In genomic region chr6:126376682-126377081, GRCh38 we compare ENCODE assay signal across 26 cellular contexts. TPM values are rescaled to one million over a fixed set of nuclear protein-coding genes. Genes with fewer than 3 reads are reported as not detected.
DNase-seq lines count a peak whose midpoint lies in the region; FAIRE-seq and TF ChIP-seq lines count a peak whose summit lies in the region.
"Had no signal": no experiment of that assay in that cellular context is flagged by ENCODE, and none has a peak within 500 bp of the region (broad histone marks: within the 10 kb centered on the region; RNA-seq: fewer than 3 reads in every experiment).

No MANE protein-coding gene starts in this region.

- H2BK15ac ChIP-seq in H1 (ENCODE audit: low read length): no peak overlapping the region

- FAIRE-seq in H1 (lab: Jason Lieb, UNC) (no peak), RCC 7860 (lab: Jason Lieb, UNC) (no peak)
- FAIRE-seq: A549, D721Med, GM12878, GM19239, H54 had no signal

- H3K23ac ChIP-seq in H1 (ENCODE audit: insufficient read length): no peak overlapping the region

- no peaks in the 10 kb centered on the region for H3K23me2 ChIP-seq in H1 (ENCODE audit: low read depth, low read length)

- no peak for TF ChIP-seq CTCF in H1 (IDR thresholded peaks at IDR 0.05; ENCODE audit: control extremely low read depth in 1 of 3, insufficient read depth in 1 of 3, low read depth in 1 of 3, low read length in 3 of 3)
- TF ChIP-seq CTCF in neural progenitor cell (IDR thresholded peaks at IDR 0.05): no peak

- CTCF ChIA-PET in H1 (lab: Charles Lee; ENCODE audit: partially characterized antibody): interaction anchor here (4.5 kb wide), 1 partner anchor 15 kb away, joined by 29 read pairs; no protein-coding TSS in a partner anchor
- CTCF ChIA-PET in HEK293T (lab: Yijun Ruan, JAX): no interaction called here

- H2BK5ac ChIP-seq in H1 (ENCODE audit: low read depth, low read length): no peak overlapping the region

- no peak overlapping the region for H3K4ac ChIP-seq in H1 (replicated peaks; ENCODE audit: insufficient read length, low read depth, low read length)

- no peak overlapping the region for H2AK5ac ChIP-seq in H1 (ENCODE audit: low read depth, low read length)

- H3K56ac ChIP-seq in H1 (replicated peaks; ENCODE audit: insufficient read length, low read depth, low read length): no peak overlapping the region

- no peaks in the 10 kb centered on the region for H3K4me1 ChIP-seq in H1 (replicated peaks in 1 of 4; ENCODE audit: control insufficient read depth in 3 of 4, insufficient read depth in 4 of 4, low read length in 3 of 4)
- H3K4me1 ChIP-seq in neural progenitor cell: no peaks in the 10 kb centered on the region
- H3K4me1 ChIP-seq: A549; BE2C; BLaER1 treated with 17β-estradiol and CSF1 and Interleukin-3, amounts not matched to agents 10 nM and 100 nM had no signal

- no peaks in the 10 kb centered on the region for H3K79me1 ChIP-seq in H1 (ENCODE audit: low read depth, low read length)

- no peak overlapping the region for H3K27ac ChIP-seq in H1 (ENCODE audit: low read depth, low read length)
- no peak overlapping the region for H3K27ac ChIP-seq in neural progenitor cell
- H3K27ac ChIP-seq: A549; BLaER1 treated with 17β-estradiol and CSF1 and Interleukin-3, amounts not matched to agents 10 nM and 100 nM; GM23248 had no signal

- H3K4me3 ChIP-seq in H7 (ENCODE audit: insufficient read depth, low read depth, low read length): no peak overlapping the region
- H3K4me3 ChIP-seq in H1 (ENCODE audit: extremely low read depth in 1 of 4, insufficient read depth in 2 of 4, low read depth in 3 of 4, low read length in 4 of 4): no peak overlapping the region
- no peak overlapping the region for H3K4me3 ChIP-seq in neural progenitor cell
- H3K4me3 ChIP-seq: A549; BLaER1 treated with 17β-estradiol and CSF1 and Interleukin-3, amounts not matched to agents 10 nM and 100 nM; GM12878; GM23248 had no signal

- no peak overlapping the region for H2BK120ac ChIP-seq in H1 (replicated peaks; ENCODE audit: low read depth, low read length)

- WGBS in H1 (ENCODE audit: extremely low coverage in 1 of 2, insufficient coverage in 1 of 2, insufficient read length in 1 of 2, insufficient replicate concordance in 2 of 2, low coverage in 1 of 2, low lambda C conversion rate in 2 of 2, missing lambda C conversion rate in 1 of 2), 2 experiments: 92% methylated on average over 2 of the region's 2 CpGs; no CpG with 5 or more reads in 1 of the 2 experiments

- H3K9me3 Mint-ChIP-seq in neural progenitor cell: peaks cover 24% of the 10 kb centered on the region
- H3K9me3 Mint-ChIP-seq: CD4-positive, alpha-beta T cell had no signal

- peaks cover 33% of the 10 kb centered on the region for H3K36me3 Mint-ChIP-seq in neural progenitor cell
- H3K36me3 Mint-ChIP-seq: CD8-positive, alpha-beta memory T cell had no signal

- H3K9ac ChIP-seq in H1 (replicated peaks in 1 of 4; ENCODE audit: extremely low read depth in 1 of 4, low read depth in 3 of 4, low read length in 3 of 4): no peak overlapping the region
- no peak overlapping the region for H3K9ac ChIP-seq in neural progenitor cell
- H3K9ac ChIP-seq: BLaER1 treated with 17β-estradiol and CSF1 and Interleukin-3, amounts not matched to agents 10 nM and 100 nM; GM23248 had no signal

- peaks cover 2% of the 10 kb centered on the region for H3K27me3 Mint-ChIP-seq in neural progenitor cell (ENCODE audit: insufficient read depth, low read depth)
- H3K27me3 Mint-ChIP-seq: CD4-positive, alpha-beta T cell; CD8-positive, alpha-beta memory T cell had no signal

- H3K14ac ChIP-seq in H1 (ENCODE audit: insufficient read length): no peak overlapping the region

- no peak overlapping the region for H4K5ac ChIP-seq in H1 (ENCODE audit: insufficient read length, low read depth, low read length)

- no peak overlapping the region for H2AFZ ChIP-seq in H1 (ENCODE audit: low read length)
- no peak overlapping the region for H2AFZ ChIP-seq in neural progenitor cell (replicated peaks)
- H2AFZ ChIP-seq: GM23248 had no signal

- H3K27ac Mint-ChIP-seq in neural progenitor cell: no peak overlapping the region
- H3K27ac Mint-ChIP-seq: CD4-positive, alpha-beta T cell; CD8-positive, alpha-beta memory T cell had no signal

- H3K27me3 ChIP-seq in H7 (ENCODE audit: control insufficient read depth, insufficient read depth, low read length) (no peaks in the 10 kb centered on the region), H1 (replicated peaks in 1 of 4; ENCODE audit: control insufficient read depth in 3 of 4, extremely low read depth in 1 of 4, insufficient read depth in 3 of 4, low read length in 3 of 4) (peaks cover 0 to 1% (median 0%) of the 10 kb centered on the region in 4 experiments; a peak in 1 of 7 replicates), neural progenitor cell (no peaks in the 10 kb centered on the region)
- H3K27me3 ChIP-seq: BE2C; BLaER1 treated with 17β-estradiol and CSF1 and Interleukin-3, amounts not matched to agents 10 nM and 100 nM had no signal

- H4K91ac ChIP-seq in H1 (replicated peaks; ENCODE audit: insufficient read length, low read length): no peak overlapping the region

- H3K4me3 Mint-ChIP-seq in neural progenitor cell: no peak overlapping the region
- H3K4me3 Mint-ChIP-seq: CD14-positive monocyte; CD4-positive, alpha-beta T cell; CD8-positive, alpha-beta memory T cell had no signal

- H2BK12ac ChIP-seq in H1 (ENCODE audit: low read depth, low read length): no peak overlapping the region

- no peak for TF ChIP-seq RAD21 in H1 (IDR thresholded peaks at IDR 0.05 in 1 of 2, conservative IDR thresholded peaks at IDR 0.05 in 1 of 2; ENCODE audit: low read depth in 2 of 2, low read length in 2 of 2)

- POLR2A ChIA-PET in H1 (lab: Charles Lee; ENCODE audit: partially characterized antibody): interaction anchor here (1.0 kb wide), 1 partner anchor 9 kb away, joined by 3 read pairs; no protein-coding TSS in a partner anchor
- POLR2A ChIA-PET in HEK293T (lab: Yijun Ruan, JAX): no interaction called here

- no peak overlapping the region for H3K4me2 ChIP-seq in H1 (ENCODE audit: insufficient read depth in 1 of 2, low read depth in 2 of 2, low read length in 2 of 2)
- no peak overlapping the region for H3K4me2 ChIP-seq in neural progenitor cell
- H3K4me2 ChIP-seq: A549; BLaER1 treated with 17β-estradiol and CSF1 and Interleukin-3, amounts not matched to agents 10 nM and 100 nM had no signal

- peaks cover 7 to 8% of the 10 kb centered on the region in 2 experiments; a peak in 3 of 4 replicates for H3K9me3 ChIP-seq in H1 (ENCODE audit: insufficient read depth in 2 of 2, low read depth in 1 of 2, low read length in 1 of 2)
- peaks cover 11% of the 10 kb centered on the region for H3K9me3 ChIP-seq in neural progenitor cell (ENCODE audit: low read depth)
- H3K9me3 ChIP-seq: A549, BE2C had no signal

- H4K8ac ChIP-seq in H1 (ENCODE audit: extremely low read depth, insufficient read depth, low read length): no peak overlapping the region

- H3F3A ChIP-seq in neural progenitor cell (ENCODE audit: low read depth): no peaks in the 10 kb centered on the region

- H3K18ac ChIP-seq in H1 (ENCODE audit: extremely low read depth, low read length): no peak overlapping the region

- H3K36me3 ChIP-seq in H7 (replicated peaks; ENCODE audit: control insufficient read depth, insufficient read depth, low read length) (no peaks in the 10 kb centered on the region), H1 (ENCODE audit: control insufficient read depth in 2 of 4, insufficient read depth in 4 of 4, low read length in 3 of 4) (peaks cover 0 to 3% (median 0%) of the 10 kb centered on the region in 4 experiments; a peak in 2 of 8 replicates), neural progenitor cell (peaks cover 16% of the 10 kb centered on the region)
- H3K36me3 ChIP-seq: BE2C had no signal

- no peaks in the 10 kb centered on the region for H4K20me1 ChIP-seq in H1 (replicated peaks in 1 of 2; ENCODE audit: control insufficient read depth in 1 of 2, insufficient read depth in 2 of 2, low read length in 2 of 2)
- H4K20me1 ChIP-seq in neural progenitor cell (ENCODE audit: low read depth): no peaks in the 10 kb centered on the region
- H4K20me1 ChIP-seq: BLaER1 treated with 17β-estradiol and CSF1 and Interleukin-3, amounts not matched to agents 10 nM and 100 nM had no signal

- H3K4me1 Mint-ChIP-seq in neural progenitor cell: no peaks in the 10 kb centered on the region
- H3K4me1 Mint-ChIP-seq: CD14-positive monocyte; CD8-positive, alpha-beta memory T cell had no signal

- H2BK20ac ChIP-seq in H1 (ENCODE audit: low read length): no peak overlapping the region

- no peak for TF ChIP-seq POLR2A in H1 (IDR thresholded peaks at IDR 0.05; ENCODE audit: control extremely low read depth in 1 of 2, low read depth in 2 of 2, low read length in 2 of 2)

- peak; percentile 17 for DNase-seq in H7
- no peak for DNase-seq in H1 (ENCODE audit: low read depth in 1 of 2, low spot score in 2 of 2)
- DNase-seq in iPS-NIHi11 (ENCODE audit: low spot score): peak; percentile 19
- no peak for DNase-seq in HEK293T (ENCODE audit: extremely low spot score)
- DNase-seq in neural progenitor cell (ENCODE audit: low spot score): no peak
- no peak for DNase-seq in NCI-H2107 treated with DMSO at 0.1 percent for 48 hours (lab: John Stamatoyannopoulos, UW; ENCODE audit: unreplicated experiment)
- DNase-seq in RCC 7860 (ENCODE audit: low spot score): no peak
- DNase-seq: 8988T; ACHN; AML-193; BE2C; CD4-positive, alpha-beta T cell; CD8-positive, alpha-beta memory T cell; DMS 273 treated with DMSO at 0.1 percent for 48 hours; DMS79; EL; GDM1; GM23248; HCEC 1CT had no signal

- TF ChIP-seq EP300 in H1 (IDR thresholded peaks at IDR 0.05; ENCODE audit: borderline replicate concordance in 1 of 2, low read depth in 2 of 2, low read length in 2 of 2): no peak

- H3K79me2 ChIP-seq in H1 (ENCODE audit: control insufficient read depth in 1 of 2, insufficient read depth in 2 of 2, low read length in 2 of 2): no peaks in the 10 kb centered on the region
- peaks cover 4% of the 10 kb centered on the region for H3K79me2 ChIP-seq in neural progenitor cell (ENCODE audit: low read depth)

TF ChIP-seq in H1, 55 proteins besides CTCF, POLR2A, EP300 and RAD21:
- TF ChIP-seq TEAD4 (IDR thresholded peaks at IDR 0.05; ENCODE audit: low read depth, low read length): peak; percentile 92
- TF ChIP-seq SUZ12 (IDR thresholded peaks at IDR 0.05; ENCODE audit: low read length): no peak
TF ChIP-seq in H1: peak in this region for 1.

TF ChIP-seq in HEK293T, 16 proteins besides CTCF, POLR2A, EP300 and RAD21 (continues in another document):
- TF ChIP-seq TARDBP (IDR thresholded peaks at IDR 0.05) (no peak), ZNF384 (IDR thresholded peaks at IDR 0.05) (no peak)

RNA-seq across cellular contexts. Expression of gene CENPW, which starts 36.8 kb away (rescaled TPM):
- total RNA-seq in H7 (2014; rRNA removed; shearing (Covaris generic)): 19.6 and 20.0 TPM in 2 replicates
- 91.1 and 104 TPM in 2 replicates for total RNA-seq in H1 (2021; fragmentation: NEBNext Ultra II Directional; extraction: Animal tissue kit (Norgen Biotek cat#: 25700))
- polyA plus RNA-seq in H1 (2011; rRNA removed): 16.4 and 22.0 TPM in 2 replicates
- 24.3 TPM for polyA plus RNA-seq in H1 (2011; cell fraction: cytosol; rRNA removed)
- 7.8 TPM for polyA plus RNA-seq in H1 (2011; cell fraction: nucleus; rRNA removed)
- 61.0 to 84.8 TPM (median 70.1 TPM) in 4 replicates for polyA plus RNA-seq in H1 (2012, experiment 1 of 2)
- polyA plus RNA-seq in H1 (2012, experiment 2 of 2): 163 TPM
- 93.8 TPM for polyA plus RNA-seq in H1 (2013, experiment 1 of 2)
- 111 TPM for polyA plus RNA-seq in H1 (2013, experiment 2 of 2)
- polyA minus RNA-seq in H1 (2011; rRNA and poly(A)+ RNA removed): 8.7 and 9.8 TPM in 2 replicates
- polyA minus RNA-seq in H1 (2011; cell fraction: cytosol; rRNA and poly(A)+ RNA removed): 8.8 TPM
- polyA minus RNA-seq in H1 (2011; cell fraction: nucleus; rRNA and poly(A)+ RNA removed): 16.9 TPM
- 23.7 and 47.5 TPM in 2 replicates for total RNA-seq in neural progenitor cell (ENCODE audit: low replicate concordance)

Comparison
In these comparisons a context has a peak if more than half of its experiments do, and no peak if none do; other contexts are left out.
1. DNase-seq: peak in H7 (single experiment) and iPS-NIHi11 (single experiment); none in H1 (0 of 2), HEK293T (single experiment), neural progenitor cell (single experiment), NCI-H2107 treated with DMSO at 0.1 percent for 48 hours (single experiment) and RCC 7860 (single experiment).